9 cellular contexts compared by ENCODE assay signal in genomic region chr4:133483600-133484246, GRCh38.
A peak's percentile ranks its signal among the peaks of the same experiment; 100 is the strongest.
DNase-seq lines count a peak whose midpoint lies in the region; ATAC-seq, FAIRE-seq and TF ChIP-seq lines count a peak whose summit lies in the region.
"Had no signal": no experiment of that assay in that cellular context is flagged by ENCODE, and none has a peak within 500 bp of the region (broad histone marks: within the 10 kb centered on the region; RNA-seq: fewer than 3 reads in every experiment).

No MANE protein-coding gene starts in this region.

- no peak overlapping the region for H3K4me3 ChIP-seq in small intestine (ENCODE audit: low read depth in 1 of 2, low read length in 2 of 2)

- H3K27me3 ChIP-seq in small intestine (ENCODE audit: control insufficient read depth in 2 of 2, insufficient read depth in 2 of 2, low read length in 2 of 2): no peaks in the 10 kb centered on the region

- H3K36me3 ChIP-seq in small intestine (ENCODE audit: control insufficient read depth in 2 of 2, insufficient read depth in 2 of 2, low read length in 2 of 2): no peaks in the 10 kb centered on the region

- no peak overlapping the region for H3K27ac ChIP-seq in small intestine (ENCODE audit: low read depth in 1 of 2, low read length in 1 of 2)

- H3K9me3 ChIP-seq in small intestine (ENCODE audit: control insufficient read depth, low read depth): no peaks in the 10 kb centered on the region

- peak; percentile 14 to 21 for DNase-seq in NCI-H446 (lab: John Stamatoyannopoulos, UW)
- no peak for DNase-seq in NCI-H446 treated with DMSO at 0.1 percent for 48 hours (lab: John Stamatoyannopoulos, UW)
- peak; percentile 82 for DNase-seq in OCI-M1 (lab: John Stamatoyannopoulos, UW)
- peak; percentile 73 for DNase-seq in fibroblast of peridontal ligament (ENCODE audit: extremely low read depth)
- DNase-seq in small intestine: peak; percentile 1
- no peak for DNase-seq in left colon
- DNase-seq in NCI-H1436 treated with DMSO at 0.1 percent for 48 hours (lab: John Stamatoyannopoulos, UW): no peak
- DNase-seq: activated naive CD8-positive, alpha-beta T cell treated with anti-CD3 and anti-CD28 coated beads for 36 hours had no signal

- FAIRE-seq in small intestine (lab: Jason Lieb, UNC): no peak

- 50 to 64% (median 51%) methylated on average over 4 of the region's 4 CpGs for WGBS in small intestine, 3 donors

- intact Hi-C loops in left colon (cut with DNase I, micrococcal nuclease): no loop called here

- ATAC-seq in left colon (no peak), GM18505 (IDR thresholded peaks at IDR 0.05; ENCODE audit: unreplicated experiment) (no peak)

- H3K4me1 ChIP-seq in small intestine (ENCODE audit: control insufficient read depth in 2 of 2, insufficient read depth in 1 of 2, low read depth in 1 of 2, low read length in 1 of 2): no peaks in the 10 kb centered on the region

- no peak for TF ChIP-seq POLR2A in GM18505 (IDR thresholded peaks at IDR 0.05; ENCODE audit: borderline replicate concordance, extremely low read depth, insufficient read depth, insufficient read length)

Comparison
In these comparisons a context has a peak if more than half of its experiments do, and no peak if none do; other contexts are left out.
1. DNase-seq: peak in NCI-H446 (2 of 2), OCI-M1 (single experiment), fibroblast of peridontal ligament (single experiment) and small intestine (single experiment); none in NCI-H446 treated with DMSO at 0.1 percent for 48 hours (single experiment), left colon (0 of 2) and NCI-H1436 treated with DMSO at 0.1 percent for 48 hours (single experiment).